Comparison of ENCODE assay signal across 9 cellular contexts in genomic region chr17:38925263-38925995, GRCh38.
DNase-seq lines count a peak whose midpoint lies in the region; ATAC-seq and TF ChIP-seq lines count a peak whose summit lies in the region.
"Had no signal": no experiment of that assay in that cellular context is flagged by ENCODE, and none has a peak within 500 bp of the region (broad histone marks: within the 10 kb centered on the region; RNA-seq: fewer than 3 reads in every experiment).

Gene LASP1NB (plus strand): TSS chr17:38925614.

- H3K4me1 Mint-ChIP-seq in CD4-positive, alpha-beta T cell (ENCODE audit: low read depth), result peaks cover 37% of the 10 kb centered on the region
- peaks cover 34% of the 10 kb centered on the region for H3K4me1 Mint-ChIP-seq in osteocyte (ENCODE audit: unreplicated experiment)

- H3K9me3 Mint-ChIP-seq in CD4-positive, alpha-beta T cell, result no peaks in the 10 kb centered on the region
- H3K9me3 Mint-ChIP-seq in osteocyte (ENCODE audit: unreplicated experiment), result no peaks in the 10 kb centered on the region

- TF ChIP-seq CTCF in CD4-positive, alpha-beta T cell (IDR thresholded peaks at IDR 0.05), result no peak
- no peak for TF ChIP-seq CTCF in fibroblast of mammary gland (conservative IDR thresholded peaks at IDR 0.05; ENCODE audit: control insufficient read depth, insufficient read depth, low read depth, low read length)
- TF ChIP-seq CTCF in osteocyte (IDR thresholded peaks at IDR 0.05), result no peak

- H3K27me3 Mint-ChIP-seq in CD4-positive, alpha-beta T cell, result no peaks in the 10 kb centered on the region
- H3K27me3 Mint-ChIP-seq in osteocyte (ENCODE audit: unreplicated experiment), result no peaks in the 10 kb centered on the region

- H3K9me3 ChIP-seq in CD4-positive, alpha-beta T cell (ENCODE audit: control insufficient read depth, low read length), result no peaks in the 10 kb centered on the region

- H3K27ac ChIP-seq in CD4-positive, alpha-beta T cell (ENCODE audit: low read depth, low read length), result no peak within 1 kb of the TSS

- no peaks in the 10 kb centered on the region for H3K27me3 ChIP-seq in CD4-positive, alpha-beta T cell (ENCODE audit: control insufficient read depth, insufficient read depth, low read length)

- intact Hi-C loops in CD4-positive, alpha-beta T cell (cut with DNase I, micrococcal nuclease), result no loop called here

- peaks cover 10% of the 10 kb centered on the region for H3K36me3 Mint-ChIP-seq in CD4-positive, alpha-beta T cell (ENCODE audit: low read depth)
- peaks cover 8% of the 10 kb centered on the region for H3K36me3 Mint-ChIP-seq in osteocyte (ENCODE audit: unreplicated experiment)

- no peak within 1 kb of the TSS for H3K4me3 ChIP-seq in fibroblast of mammary gland (ENCODE audit: control insufficient read depth, low read depth, low read length)

- H3K4me3 Mint-ChIP-seq in CD4-positive, alpha-beta T cell, result peak within 1 kb of the TSS; percentile 31
- no peak within 1 kb of the TSS for H3K4me3 Mint-ChIP-seq in osteocyte (ENCODE audit: unreplicated experiment)

- POLR2A ChIA-PET in CD4-positive, alpha-beta T cell (lab: Charles Lee), result interaction anchor here (0.9 to 1.8 kb wide), 9 partner anchors 27 to 167 kb away, joined by 3 to 9 read pairs (median 4); partner anchors contain the start of genes FBXO47 and RPL23

- peak; percentile 78 for ATAC-seq in CD4-positive, alpha-beta T cell (ENCODE audit: poor library complexity)
- no peak for ATAC-seq in GM21786 (IDR thresholded peaks at IDR 0.05; ENCODE audit: unreplicated experiment)
- ATAC-seq in GM21825 (IDR thresholded peaks at IDR 0.05; ENCODE audit: unreplicated experiment), result no peak
- no peak for ATAC-seq in HG03135 (IDR thresholded peaks at IDR 0.05; ENCODE audit: unreplicated experiment)

- CTCF ChIA-PET in CD4-positive, alpha-beta T cell (lab: Charles Lee), result interaction anchor here (0.8 to 2.4 kb wide), 7 partner anchors 11 to 249 kb away, joined by 3 to 13 read pairs (median 5); no protein-coding TSS in a partner anchor

- peak in 8 of 10 experiments; percentile 16 to 55 (median 38) for DNase-seq in CD4-positive, alpha-beta T cell
- peak; percentile 50 for DNase-seq in activated CD4-positive, alpha-beta T cell treated with anti-CD3 and anti-CD28 coated beads for 48 hours
- DNase-seq in fibroblast of mammary gland (ENCODE audit: low read depth) (peak; percentile 50), osteocyte (ENCODE audit: extremely low spot score, unreplicated experiment) (peak; percentile 64), HUDEP-2 (lab: John Stamatoyannopoulos, UW; ENCODE audit: unreplicated experiment in 76 of 76) (no peak)
- DNase-seq: NCI-H1417 had no signal

- H3K27ac Mint-ChIP-seq in CD4-positive, alpha-beta T cell, result peak within 1 kb of the TSS; percentile 35
- H3K27ac Mint-ChIP-seq in osteocyte (ENCODE audit: unreplicated experiment), result peak within 1 kb of the TSS; percentile 63

Comparison
In these comparisons a context has a peak if more than half of its experiments do, and no peak if none do; other contexts are left out.
1. DNase-seq: peak in CD4-positive, alpha-beta T cell (8 of 10), activated CD4-positive, alpha-beta T cell treated with anti-CD3 and anti-CD28 coated beads for 48 hours (single experiment), fibroblast of mammary gland (single experiment) and osteocyte (single experiment); none in HUDEP-2 (0 of 76).